Comparison of ENCODE assay signal across 35 cellular contexts in genomic region chr14:87304404-87304803, GRCh38.
"Had no signal": no experiment of that assay in that cellular context is flagged by ENCODE, and none has a peak within 500 bp of the region (broad histone marks: within the 10 kb centered on the region; RNA-seq: fewer than 3 reads in every experiment).

No MANE protein-coding gene starts in this region.

- DNase-seq: Karpas-422, Kasumi-1, MG63, MM.1S, MV-4-11, NCI-H1048, NCI-H1092, NCI-H1092 treated with DMSO at 0.1 percent for 48 hours, NCI-H1105, NCI-H1105 treated with DMSO at 0.1 percent for 48 hours, NCI-H1417, NCI-H1417 treated with DMSO at 0.1 percent for 48 hours, NCI-H1436, NCI-H1436 treated with DMSO at 0.1 percent for 48 hours, NCI-H146, NCI-H1694, NCI-H1694 treated with DMSO at 0.1 percent for 48 hours, NCI-H187, NCI-H187 treated with DMSO at 0.1 percent for 48 hours, NCI-H1930, NCI-H2029, NCI-H2029 treated with DMSO at 0.1 percent for 48 hours, NCI-H2081, NCI-H2081 treated with DMSO at 0.1 percent for 48 hours, NCI-H2107, NCI-H2171, NCI-H2171 treated with DMSO at 0.1 percent for 48 hours, NCI-H2227 treated with DMSO at 0.1 percent for 48 hours, NCI-H226, NCI-H345, NCI-H446, NCI-H446 treated with DMSO at 0.1 percent for 48 hours, NCI-H510A, NCI-H510A treated with DMSO at 0.1 percent for 48 hours, NCI-H524 had no signal

- H3K27me3 ChIP-seq: MG63 had no signal

- H3K36me3 ChIP-seq: MG63 had no signal

- H3K4me3 ChIP-seq: MG63 had no signal

- H3K9me3 ChIP-seq: MG63 had no signal
